Comparison of ENCODE assay signal across 14 cellular contexts in genomic region chr10:120950103-120950561, GRCh38.
DNase-seq lines count a peak whose midpoint lies in the region; ATAC-seq and TF ChIP-seq lines count a peak whose summit lies in the region.
"Had no signal": no experiment of that assay in that cellular context is flagged by ENCODE, and none has a peak within 500 bp of the region (broad histone marks: within the 10 kb centered on the region; RNA-seq: fewer than 3 reads in every experiment).

No MANE protein-coding gene starts in this region.

- H3K4me2 ChIP-seq in IMR-90 (ENCODE audit: low read depth, low read length) (peak overlapping the region; percentile 47), mesendoderm (ENCODE audit: low read length) (peak overlapping the region; percentile 9)

- CTCF ChIA-PET in IMR-90 (lab: Yijun Ruan, JAX) = interaction anchor here (2.4 kb wide), 1 partner anchor 937 kb away, joined by 31 read pairs; no protein-coding TSS in a partner anchor

- H3K79me1 ChIP-seq in IMR-90 (ENCODE audit: low read depth in 1 of 2, low read length in 2 of 2) (no peaks in the 10 kb centered on the region), mesendoderm (ENCODE audit: low read length) (no peaks in the 10 kb centered on the region)

- H3K18ac ChIP-seq in IMR-90 (ENCODE audit: low read depth, low read length) (no peak overlapping the region), mesendoderm (ENCODE audit: low read length) (no peak overlapping the region)

- no peak for TF ChIP-seq POLR2A in IMR-90 (IDR thresholded peaks at IDR 0.05; ENCODE audit: low read depth, low read length)

- no TSS peak for BruUV-seq in IMR-90 (replicated peaks; lab: Mats Ljungman, UMichigan)

- POLR2A ChIA-PET in IMR-90 (lab: Charles Lee; ENCODE audit: unreplicated experiment) = no interaction called here

- H2BK5ac ChIP-seq in IMR-90 (ENCODE audit: low read depth, low read length, poor library complexity, severe bottlenecking) = no peak overlapping the region
- H2BK5ac ChIP-seq in mesendoderm (ENCODE audit: low read length) = no peak overlapping the region

- H3K4me1 ChIP-seq in IMR-90 (ENCODE audit: control insufficient read depth, insufficient read depth, low read length) (no peaks in the 10 kb centered on the region), mesendoderm (ENCODE audit: control insufficient read depth, low read depth, low read length) (peaks cover 3% of the 10 kb centered on the region)
- H3K4me1 ChIP-seq: vagina had no signal

- TF ChIP-seq RAD21 in IMR-90 (IDR thresholded peaks at IDR 0.05; ENCODE audit: low read length) = no peak

- no peak overlapping the region for H4K5ac ChIP-seq in IMR-90 (ENCODE audit: low read depth, low read length)
- H4K5ac ChIP-seq in mesendoderm (ENCODE audit: low read length) = no peak overlapping the region

- H4K8ac ChIP-seq in IMR-90 (ENCODE audit: low read depth in 2 of 2, low read length in 2 of 2) = no peak overlapping the region
- no peak overlapping the region for H4K8ac ChIP-seq in mesendoderm (ENCODE audit: low read depth, low read length)

- H2BK120ac ChIP-seq in IMR-90 (ENCODE audit: low read depth, low read length) = no peak overlapping the region
- H2BK120ac ChIP-seq in mesendoderm (ENCODE audit: low read depth, low read length) = no peak overlapping the region

- peaks cover 14% of the 10 kb centered on the region for H3K27me3 ChIP-seq in IMR-90 (ENCODE audit: control insufficient read depth, insufficient read depth, low read length)
- H3K27me3 ChIP-seq in mesendoderm (ENCODE audit: insufficient read depth, low read length, poor library complexity) = no peaks in the 10 kb centered on the region
- H3K27me3 ChIP-seq: vagina had no signal

- DNase-seq in AG10803 (ENCODE audit: low read depth) (peak; percentile 13), IMR-90 (peak; percentile 5), epithelial cell of esophagus (ENCODE audit: low read depth) (peak; percentile 20), mesendoderm (peak; percentile 91), NCI-H2107 treated with DMSO at 0.1 percent for 48 hours (lab: John Stamatoyannopoulos, UW; ENCODE audit: unreplicated experiment) (no peak), OCI-M2 (lab: John Stamatoyannopoulos, UW; ENCODE audit: unreplicated experiment) (no peak), 8988T (no peak)
- DNase-seq: activated T-cell treated with anti-CD3 and anti-CD28 coated beads, Interleukin-2, amount 50 U/mL, for 4 hours; NCI-H1694; RPMI8226 had no signal

- no peak overlapping the region for H3K56ac ChIP-seq in IMR-90 (ENCODE audit: extremely low read depth, insufficient read depth, low read length)
- H3K56ac ChIP-seq in mesendoderm (ENCODE audit: low read length) = peak overlapping the region; percentile 53

- H3K9me1 ChIP-seq in IMR-90 (ENCODE audit: insufficient read depth, low read length) = no peaks in the 10 kb centered on the region

- H4K91ac ChIP-seq in IMR-90 (ENCODE audit: insufficient read depth, low read depth, low read length) = no peak overlapping the region

- peak overlapping the region; percentile 89 for H2AFZ ChIP-seq in IMR-90 (replicated peaks; ENCODE audit: low read length, poor library complexity)

- H3K9ac ChIP-seq in IMR-90 (ENCODE audit: low read depth, low read length) (no peak overlapping the region), mesendoderm (ENCODE audit: low read length) (no peak overlapping the region)

- H3K14ac ChIP-seq in IMR-90 (replicated peaks; ENCODE audit: low read depth, low read length) = no peak overlapping the region

- TF ChIP-seq CTCF in AG10803 (conservative IDR thresholded peaks at IDR 0.05; ENCODE audit: low read length) = no peak
- TF ChIP-seq CTCF in IMR-90 (conservative IDR thresholded peaks at IDR 0.05; ENCODE audit: low read depth, low read length) = no peak
- no peak for TF ChIP-seq CTCF in epithelial cell of esophagus (IDR thresholded peaks at IDR 0.05; ENCODE audit: insufficient read depth, low read depth, low read length, missing control alignments)

- dilution Hi-C loops in IMR-90 (cut with HindIII; ENCODE audit: low sequenced_read_pairs, unreplicated experiment) = no loop called here

- H3K9me3 ChIP-seq in IMR-90 (ENCODE audit: control insufficient read depth, insufficient read depth, low read length) = no peaks in the 10 kb centered on the region
- H3K9me3 ChIP-seq: vagina had no signal

- H3K36me3 ChIP-seq in IMR-90 (ENCODE audit: control insufficient read depth, insufficient read depth, low read length) (no peaks in the 10 kb centered on the region), mesendoderm (ENCODE audit: control insufficient read depth, insufficient read depth, low read length) (no peaks in the 10 kb centered on the region)
- H3K36me3 ChIP-seq: vagina had no signal

- no peak overlapping the region for H3K4ac ChIP-seq in IMR-90 (ENCODE audit: low read depth, low read length)
- H3K4ac ChIP-seq in mesendoderm (ENCODE audit: low read depth, low read length) = no peak overlapping the region

- no peaks in the 10 kb centered on the region for H4K20me1 ChIP-seq in IMR-90 (ENCODE audit: insufficient read depth, low read length)

- no peaks in the 10 kb centered on the region for H3K79me2 ChIP-seq in mesendoderm (ENCODE audit: control insufficient read depth, insufficient read depth, low read length)

- WGBS in IMR-90 (ENCODE audit: extremely low coverage in 2 of 2, insufficient read length in 1 of 2), 2 experiments = 6% methylated on average over 8 of the region's 23 CpGs; no CpG with 5 or more reads in 1 of the 2 experiments
- no CpG with 5 or more reads among the region's 23 CpGs for WGBS in mesendoderm (ENCODE audit: extremely low coverage, insufficient coverage, low lambda C conversion rate)

- in situ Hi-C loops in IMR-90 (cut with MboI; ENCODE audit: low sequenced_read_pairs) = no loop called here

- no peak overlapping the region for H3K23ac ChIP-seq in IMR-90 (ENCODE audit: low read depth, low read length)
- H3K23ac ChIP-seq in mesendoderm (ENCODE audit: low read length) = no peak overlapping the region

- no peak overlapping the region for H2AK9ac ChIP-seq in IMR-90 (replicated peaks; ENCODE audit: low read depth, low read length, poor library complexity)

- no peak overlapping the region for H2BK15ac ChIP-seq in IMR-90 (ENCODE audit: low read depth, low read length)
- no peak overlapping the region for H2BK15ac ChIP-seq in mesendoderm (replicated peaks; ENCODE audit: low read depth)

- H3K27ac ChIP-seq in IMR-90 (ENCODE audit: insufficient read depth, low read length) (no peak overlapping the region), mesendoderm (ENCODE audit: low read depth, low read length) (no peak overlapping the region)
- H3K27ac ChIP-seq: C4-2B, vagina, VCaP had no signal

- ATAC-seq in IMR-90 (ENCODE audit: low read depth) = peak; percentile 45
- no peak for ATAC-seq in HG03175 (IDR thresholded peaks at IDR 0.05; ENCODE audit: unreplicated experiment)

- H3K4me3 ChIP-seq in AG10803 (ENCODE audit: low read length) (peak overlapping the region; percentile 44), IMR-90 (ENCODE audit: insufficient read depth, low read depth, low read length) (no peak overlapping the region), epithelial cell of esophagus (ENCODE audit: low read length) (no peak overlapping the region), mesendoderm (ENCODE audit: low read length) (no peak overlapping the region)

- intact Hi-C loops in IMR-90 (cut with micrococcal nuclease) = no loop called here

- no peak overlapping the region for H2BK20ac ChIP-seq in IMR-90 (ENCODE audit: low read depth, low read length)

- H2AK5ac ChIP-seq in IMR-90 (ENCODE audit: low read depth, low read length) (no peak overlapping the region), mesendoderm (ENCODE audit: low read length) (no peak overlapping the region)

TF ChIP-seq in IMR-90, 13 proteins besides CTCF, POLR2A, EP300 and RAD21:
- TF ChIP-seq USF2 (IDR thresholded peaks at IDR 0.05; ENCODE audit: low read depth, low read length) (no peak), MXI1 (IDR thresholded peaks at IDR 0.05; ENCODE audit: borderline replicate concordance, low read depth, low read length) (no peak), MAFK (IDR thresholded peaks at IDR 0.05; ENCODE audit: low read depth, low read length) (no peak), NFE2L2 (IDR thresholded peaks at IDR 0.05; ENCODE audit: low read depth, low read length) (no peak), CEBPB (IDR thresholded peaks at IDR 0.05; ENCODE audit: low read depth, low read length) (no peak), SMC3 (IDR thresholded peaks at IDR 0.05; ENCODE audit: low read depth, low read length) (no peak), FOS (IDR thresholded peaks at IDR 0.05; ENCODE audit: low read depth, low read length) (no peak), ELK1 (IDR thresholded peaks at IDR 0.05; ENCODE audit: borderline replicate concordance, low read depth, low read length) (no peak), RCOR1 (IDR thresholded peaks at IDR 0.05; ENCODE audit: insufficient replicate concordance, low read length) (no peak), BHLHE40 (IDR thresholded peaks at IDR 0.05; ENCODE audit: low read depth, low read length) (no peak), CHD1 (IDR thresholded peaks at IDR 0.05; ENCODE audit: low read depth, low read length) (no peak), RFX5 (IDR thresholded peaks at IDR 0.05; ENCODE audit: low read depth, low read length) (no peak), MAZ (IDR thresholded peaks at IDR 0.05; ENCODE audit: borderline replicate concordance, low read depth, low read length) (no peak)

Comparison
In these comparisons a context has a peak if more than half of its experiments do, and no peak if none do; other contexts are left out.
1. DNase-seq: peak in AG10803 (single experiment), IMR-90 (single experiment), epithelial cell of esophagus (single experiment) and mesendoderm (single experiment); none in NCI-H2107 treated with DMSO at 0.1 percent for 48 hours (single experiment), OCI-M2 (single experiment) and 8988T (single experiment).